In genomic region chr5:55568629-55569512, GRCh38 we compare ENCODE assay signal across 13 cellular contexts. TPM values are rescaled to one million over a fixed set of nuclear protein-coding genes. Genes with fewer than 3 reads are reported as not detected.
DNase-seq lines count a peak whose midpoint lies in the region; ATAC-seq, FAIRE-seq and TF ChIP-seq lines count a peak whose summit lies in the region.
"Had no signal": no experiment of that assay in that cellular context is flagged by ENCODE, and none has a peak within 500 bp of the region (broad histone marks: within the 10 kb centered on the region; RNA-seq: fewer than 3 reads in every experiment).

No MANE protein-coding gene starts in this region.

- no peak overlapping the region for H4K5ac ChIP-seq in H9 (ENCODE audit: insufficient read length, low read depth, low read length)

- no peak for TF ChIP-seq CTCF in H9 (conservative IDR thresholded peaks at IDR 0.05)
- TF ChIP-seq CTCF in CD8-positive, alpha-beta T cell (IDR thresholded peaks at IDR 0.05) = no peak
- TF ChIP-seq CTCF in GM10266 (IDR thresholded peaks at IDR 0.05; ENCODE audit: control insufficient read depth, insufficient read depth, low read depth, missing control alignments) = no peak
- TF ChIP-seq CTCF in HepG2 (CRISPR knock-in tag; IDR thresholded peaks at IDR 0.05) = no peak

- no peaks in the 10 kb centered on the region; the same call in 1 of the 2 replicates for H3K27me3 Mint-ChIP-seq in H9 (ENCODE audit: low read depth)
- peaks cover 3% of the 10 kb centered on the region for H3K27me3 Mint-ChIP-seq in CD8-positive, alpha-beta T cell (ENCODE audit: low read depth)

- H3K79me2 ChIP-seq in H9 (ENCODE audit: insufficient read depth, low read length) (no peaks in the 10 kb centered on the region), HepG2 (ENCODE audit: insufficient read depth, low read length) (no peaks in the 10 kb centered on the region)

- BruUV-seq in HepG2 (replicated peaks; lab: Mats Ljungman, UMichigan) = no TSS peak

- H3K36me3 Mint-ChIP-seq in H9 (ENCODE audit: insufficient read depth in 1 of 3, low read depth in 3 of 3) = no peaks in the 10 kb centered on the region
- no peaks in the 10 kb centered on the region for H3K36me3 Mint-ChIP-seq in CD8-positive, alpha-beta T cell
- H3K36me3 Mint-ChIP-seq: CD4-positive, CD25-positive, alpha-beta regulatory T cell had no signal

- peak overlapping the region; percentile 41 to 98 (median 96); a peak in 6 of 7 replicates for H3K27ac Mint-ChIP-seq in H9
- H3K27ac Mint-ChIP-seq in CD8-positive, alpha-beta T cell = no peak overlapping the region
- H3K27ac Mint-ChIP-seq: CD4-positive, CD25-positive, alpha-beta regulatory T cell had no signal

- TF ChIP-seq EP300 in HepG2 (IDR thresholded peaks at IDR 0.05; ENCODE audit: low read depth in 2 of 2, low read length in 2 of 2) = no peak
- TF ChIP-seq EP300 in HepG2 (CRISPR knock-in tag; IDR thresholded peaks at IDR 0.05; ENCODE audit: borderline replicate concordance) = no peak

- H2BK20ac ChIP-seq in H9 (ENCODE audit: low read depth, low read length, poor library complexity, severe bottlenecking) = no peak overlapping the region

- no peak overlapping the region for H2BK5ac ChIP-seq in H9 (ENCODE audit: insufficient read length, low read length)

- H3K4me1 ChIP-seq in H9 (ENCODE audit: insufficient read depth, low read length) = peaks cover 8% of the 10 kb centered on the region; the same call in 1 of the 2 replicates
- peaks cover 26% of the 10 kb centered on the region for H3K4me1 ChIP-seq in adipocyte (ENCODE audit: control insufficient read depth, insufficient read depth, low read length)
- H3K4me1 ChIP-seq in iPS-20b (ENCODE audit: insufficient read depth, low read length) = peaks cover 32% of the 10 kb centered on the region
- peaks cover 4 to 13% (median 5%) of the 10 kb centered on the region in 3 donors for H3K4me1 ChIP-seq in skeletal muscle tissue (ENCODE audit: control insufficient read depth in 3 of 3, insufficient read depth in 3 of 3, low read length in 3 of 3)
- H3K4me1 ChIP-seq in CD8-positive, alpha-beta T cell (ENCODE audit: insufficient read depth, low read length) = no peaks in the 10 kb centered on the region
- H3K4me1 ChIP-seq in HepG2 (ENCODE audit: insufficient read depth, low read length) = peaks cover 9% of the 10 kb centered on the region; the same call in 1 of the 2 replicates

- in situ Hi-C loops in HepG2 (cut with HindIII; ENCODE audit: extremely low pct_ligation_motif_present, low pct_unique_long_range_greater_than_20kb) = no loop called here

- ATAC-seq in GM19395 (IDR thresholded peaks at IDR 0.05; ENCODE audit: unreplicated experiment) (no peak), HepG2 (no peak)
- ATAC-seq in CD8-positive, alpha-beta T cell = no peak

- no peak overlapping the region for H2BK15ac ChIP-seq in H9 (ENCODE audit: low read depth, low read length)

- CTCF ChIA-PET in CD8-positive, alpha-beta T cell (lab: Charles Lee) = no interaction called here
- CTCF ChIA-PET in HepG2 (lab: Yijun Ruan, JAX; ENCODE audit: low intra/inter-chr PET ratio, low total read pairs) = no interaction called here

- no peak overlapping the region for H3K4me3 Mint-ChIP-seq in H9
- no peak overlapping the region for H3K4me3 Mint-ChIP-seq in CD8-positive, alpha-beta T cell
- H3K4me3 Mint-ChIP-seq: CD4-positive, CD25-positive, alpha-beta regulatory T cell had no signal

- H3K18ac ChIP-seq in H9 (ENCODE audit: insufficient read length, low read depth, low read length) = no peak overlapping the region

- H3K56ac ChIP-seq in H9 (ENCODE audit: insufficient read length, low read depth, low read length) = no peak overlapping the region

- no peaks in the 10 kb centered on the region for H3K27me3 ChIP-seq in H9 (ENCODE audit: insufficient read depth, low read length)
- no peaks in the 10 kb centered on the region for H3K27me3 ChIP-seq in adipocyte (replicated peaks; ENCODE audit: control insufficient read depth, insufficient read depth, low read length)
- no peaks in the 10 kb centered on the region for H3K27me3 ChIP-seq in iPS-20b (ENCODE audit: insufficient read depth, low read length)
- no peaks in the 10 kb centered on the region for H3K27me3 ChIP-seq in skeletal muscle tissue (ENCODE audit: control insufficient read depth in 3 of 3, insufficient read depth in 3 of 3, low read length in 3 of 3)
- H3K27me3 ChIP-seq in CD8-positive, alpha-beta T cell (ENCODE audit: insufficient read depth, low read length) = no peaks in the 10 kb centered on the region
- H3K27me3 ChIP-seq in HepG2 (ENCODE audit: control insufficient read depth in 1 of 2, insufficient read depth in 2 of 2, low read length in 2 of 2) = no peaks in the 10 kb centered on the region

- no peaks in the 10 kb centered on the region for H3K23me2 ChIP-seq in H9 (ENCODE audit: insufficient read length, low read depth, low read length, poor library complexity, severe bottlenecking)

- no peak overlapping the region for H2BK120ac ChIP-seq in H9 (ENCODE audit: low read depth, low read length, poor library complexity, severe bottlenecking)

- H3K9me3 Mint-ChIP-seq in H9 = no peaks in the 10 kb centered on the region; a peak in 1 of 5 replicates
- no peaks in the 10 kb centered on the region for H3K9me3 Mint-ChIP-seq in CD8-positive, alpha-beta T cell

- FAIRE-seq in HepG2 (lab: Jason Lieb, UNC) = no peak

- no CpG with 5 or more reads among the region's 15 CpGs for WGBS in H9 (ENCODE audit: extremely low coverage, insufficient read length, low lambda C conversion rate)
- 70% methylated on average over 15 of the region's 15 CpGs for WGBS in HepG2 (ENCODE audit: low lambda C conversion rate)

- H3K9ac ChIP-seq in H9 (ENCODE audit: extremely low read depth, insufficient read length, low read length) = no peak overlapping the region
- H3K9ac ChIP-seq in adipocyte (ENCODE audit: low read length) = peak overlapping the region; percentile 91
- peak overlapping the region; percentile 75; the same call in 1 of the 2 replicates for H3K9ac ChIP-seq in iPS-20b (ENCODE audit: low read depth, low read length)
- H3K9ac ChIP-seq in skeletal muscle tissue (ENCODE audit: low read depth in 1 of 3, low read length in 3 of 3) = peak overlapping the region in 2 of 3 donors; percentile 42 to 62
- H3K9ac ChIP-seq in HepG2 (ENCODE audit: insufficient read depth, low read depth, low read length) = no peak overlapping the region

- POLR2A ChIA-PET in CD8-positive, alpha-beta T cell (lab: Charles Lee) = interaction anchor here (0.7 kb wide), 1 partner anchor 1281 kb away, joined by 3 read pairs; no protein-coding TSS in a partner anchor
- POLR2A ChIA-PET in HepG2 (lab: Yijun Ruan, JAX) = no interaction called here

- no peak for TF ChIP-seq RAD21 in HepG2 (CRISPR knock-in tag; IDR thresholded peaks at IDR 0.05)

- no peak overlapping the region for H2BK12ac ChIP-seq in H9 (ENCODE audit: insufficient read length, low read depth, low read length)

- H3K36me3 ChIP-seq in adipocyte (ENCODE audit: control insufficient read depth, insufficient read depth, low read length, severe bottlenecking) = no peaks in the 10 kb centered on the region
- no peaks in the 10 kb centered on the region for H3K36me3 ChIP-seq in iPS-20b (ENCODE audit: insufficient read depth, low read depth, low read length)
- no peaks in the 10 kb centered on the region for H3K36me3 ChIP-seq in skeletal muscle tissue (ENCODE audit: control insufficient read depth in 3 of 3, insufficient read depth in 3 of 3, low read length in 3 of 3)
- no peaks in the 10 kb centered on the region for H3K36me3 ChIP-seq in CD8-positive, alpha-beta T cell (ENCODE audit: insufficient read depth, low read length)
- H3K36me3 ChIP-seq in HepG2 (replicated peaks in 1 of 2; ENCODE audit: control insufficient read depth in 1 of 2, insufficient read depth in 2 of 2, low read length in 2 of 2) = no peaks in the 10 kb centered on the region
- H3K36me3 ChIP-seq: WERI-Rb-1 had no signal

- H3K27ac ChIP-seq in H9 (ENCODE audit: insufficient read length, low read depth, low read length) (no peak overlapping the region), iPS-20b (ENCODE audit: low read length) (peak overlapping the region; percentile 65), skeletal muscle tissue (ENCODE audit: low read depth, low read length) (peak overlapping the region; percentile 28), HepG2 (ENCODE audit: extremely low read length, insufficient read depth, low read length) (no peak overlapping the region)
- H3K27ac ChIP-seq in CD8-positive, alpha-beta T cell (ENCODE audit: low read depth, low read length) = no peak overlapping the region
- H3K27ac ChIP-seq: WERI-Rb-1 had no signal

- H3K9me3 ChIP-seq in H9 (ENCODE audit: control insufficient read depth, low read depth, low read length) = no peaks in the 10 kb centered on the region
- no peaks in the 10 kb centered on the region for H3K9me3 ChIP-seq in adipocyte (ENCODE audit: control insufficient read depth, low read length)
- no peaks in the 10 kb centered on the region for H3K9me3 ChIP-seq in iPS-20b (ENCODE audit: insufficient read depth, low read depth, low read length)
- H3K9me3 ChIP-seq in skeletal muscle tissue (ENCODE audit: control insufficient read depth in 3 of 3, low read length in 3 of 3) = no peaks in the 10 kb centered on the region
- no peaks in the 10 kb centered on the region for H3K9me3 ChIP-seq in CD8-positive, alpha-beta T cell (ENCODE audit: low read length)
- no peaks in the 10 kb centered on the region for H3K9me3 ChIP-seq in HepG2 (ENCODE audit: low read length)

- no peaks in the 10 kb centered on the region for H3K79me1 ChIP-seq in H9 (ENCODE audit: insufficient read depth, low read depth, low read length, poor library complexity, severe bottlenecking)

- no peak overlapping the region for H4K8ac ChIP-seq in H9 (replicated peaks; ENCODE audit: insufficient read length, low read depth, low read length)

- no peak for DNase-seq in H9
- no peak for DNase-seq in adipocyte (ENCODE audit: low read depth)
- no peak for DNase-seq in CD8-positive, alpha-beta T cell
- no peak for DNase-seq in GM10266 (ENCODE audit: extremely low spot score)
- DNase-seq in HepG2 (ENCODE audit: low spot score) = no peak
- DNase-seq: anterior cingulate cortex; CD4-positive, CD25-positive, alpha-beta regulatory T cell; NCI-H1105 treated with DMSO at 0.1 percent for 48 hours; NCI-H526 treated with DMSO at 0.1 percent for 48 hours; WERI-Rb-1 had no signal

- H3T11ph ChIP-seq in H9 (ENCODE audit: low read length) = no peak overlapping the region

- TF ChIP-seq POLR2A in HepG2 (IDR thresholded peaks at IDR 0.05; ENCODE audit: insufficient read depth in 1 of 2, low read depth in 2 of 2, low read length in 2 of 2) = no peak

- no peak overlapping the region for H3K4me2 ChIP-seq in H9 (ENCODE audit: insufficient read depth, insufficient read length, low read length)
- H3K4me2 ChIP-seq in HepG2 (ENCODE audit: low read depth, low read length) = no peak overlapping the region

- peaks cover 36 to 39% of the 10 kb centered on the region in 2 experiments for H3K4me1 Mint-ChIP-seq in H9
- H3K4me1 Mint-ChIP-seq in CD8-positive, alpha-beta T cell (ENCODE audit: low read depth) = peaks cover 4% of the 10 kb centered on the region
- H3K4me1 Mint-ChIP-seq: CD4-positive, CD25-positive, alpha-beta regulatory T cell had no signal

- no peak overlapping the region for H3K23ac ChIP-seq in H9 (ENCODE audit: insufficient read length, low read depth, low read length)

- no peak overlapping the region for H4K91ac ChIP-seq in H9 (ENCODE audit: insufficient read length, low read depth, low read length)

- no peak overlapping the region for H3K14ac ChIP-seq in H9 (ENCODE audit: insufficient read depth, low read length)

- intact Hi-C loops in CD8-positive, alpha-beta T cell (cut with DNase I, micrococcal nuclease) = no loop called here
- intact Hi-C loops in HepG2 (cut with micrococcal nuclease; ENCODE audit: unreplicated experiment) = no loop called here

- H4K20me1 ChIP-seq in H9 (ENCODE audit: control insufficient read depth, insufficient read depth, insufficient read length) (no peaks in the 10 kb centered on the region), HepG2 (ENCODE audit: insufficient read depth, low read length) (no peaks in the 10 kb centered on the region)

- H3K4me3 ChIP-seq in adipocyte (ENCODE audit: low read length) (peak overlapping the region; percentile 77), iPS-20b (ENCODE audit: low read length) (no peak overlapping the region), skeletal muscle tissue (ENCODE audit: low read length in 3 of 3) (peak overlapping the region; percentile 4 to 37 (median 13)), HepG2 (replicated peaks in 1 of 3; ENCODE audit: insufficient read depth in 1 of 3, low read depth in 2 of 3, low read length in 3 of 3) (no peak overlapping the region)
- H3K4me3 ChIP-seq in CD8-positive, alpha-beta T cell (ENCODE audit: low read depth, low read length) = no peak overlapping the region

- H2AFZ ChIP-seq in H9 (ENCODE audit: low read length) (no peak overlapping the region), HepG2 (ENCODE audit: low read length) (no peak overlapping the region)

- H2AK5ac ChIP-seq in H9 (ENCODE audit: insufficient read length, low read length) = no peak overlapping the region

- no peak overlapping the region for H3K4ac ChIP-seq in H9 (ENCODE audit: low read depth, low read length)

RNA-seq across cellular contexts. Expression of gene PLPP1, which starts 34.1 kb away (rescaled TPM):
- total RNA-seq in H9 (2021) (80.7 and 85.9 TPM in 2 replicates), skeletal muscle tissue (101 TPM), HepG2 (2016; rRNA removed; fragmentation: Illumina TruSeq; extraction: Trizol) (5.2 and 7.3 TPM in 2 replicates)
- 1 to 10 TPM; 5.8 to 5.9 TPM for total RNA-seq in CD8-positive, alpha-beta T cell
- 5.0 and 6.0 TPM in 2 replicates for total RNA-seq in HepG2 (2016; cell fraction: cytosol; rRNA removed; fragmentation: Illumina TruSeq; extraction: Trizol; ENCODE audit: low read depth)
- total RNA-seq in HepG2 (2016; cell fraction: insoluble cytoplasmic fraction; rRNA removed; fragmentation: Illumina TruSeq; extraction: Trizol) = 4.9 and 6.7 TPM in 2 replicates
- total RNA-seq in HepG2 (2016; cell fraction: membrane; rRNA removed; fragmentation: Illumina TruSeq; extraction: Trizol) = 5.1 and 5.2 TPM in 2 replicates
- 6.7 and 7.7 TPM in 2 replicates for total RNA-seq in HepG2 (2016; cell fraction: nucleus; rRNA removed; fragmentation: Illumina TruSeq; extraction: Trizol)
- polyA plus RNA-seq in HepG2 (2011; rRNA removed) = 12.1 and 13.3 TPM in 2 replicates
- 10.1 and 15.8 TPM in 2 replicates for polyA plus RNA-seq in HepG2 (2011; cell fraction: cytosol; rRNA removed)
- 4.3 and 6.7 TPM in 2 replicates for polyA plus RNA-seq in HepG2 (2011; cell fraction: nucleus; rRNA removed)
- 6.0 and 7.3 TPM in 2 replicates for polyA plus RNA-seq in HepG2 (2012)
- 3.4 and 4.9 TPM in 2 replicates for polyA plus RNA-seq in HepG2 (2016; cell fraction: cytosol; fragmentation: Illumina TruSeq; extraction: Trizol; ENCODE audit: low read depth)
- 6.3 and 7.1 TPM in 2 replicates for polyA plus RNA-seq in HepG2 (2016; cell fraction: insoluble cytoplasmic fraction; fragmentation: Illumina TruSeq; extraction: Trizol; ENCODE audit: low read depth)
- polyA plus RNA-seq in HepG2 (2016; cell fraction: membrane; fragmentation: Illumina TruSeq; extraction: Trizol; ENCODE audit: low read depth) = 3.3 and 4.3 TPM in 2 replicates
- polyA plus RNA-seq in HepG2 (2016; cell fraction: nucleus; fragmentation: Illumina TruSeq; extraction: Trizol; ENCODE audit: insufficient read depth, low read depth) = 10.3 and 13.9 TPM in 2 replicates
- polyA minus RNA-seq in HepG2 (2011; rRNA and poly(A)+ RNA removed; ENCODE audit: low replicate concordance) = 9.0 and 9.6 TPM in 2 replicates
- 8.2 and 9.3 TPM in 2 replicates for polyA minus RNA-seq in HepG2 (2011; cell fraction: cytosol; rRNA and poly(A)+ RNA removed)
- 7.9 and 9.8 TPM in 2 replicates for polyA minus RNA-seq in HepG2 (2011; cell fraction: nucleus; rRNA and poly(A)+ RNA removed)

Comparison
In these comparisons a context has a peak if more than half of its experiments do, and no peak if none do; other contexts are left out.
1. H3K27ac ChIP-seq: peak in iPS-20b (single experiment) and skeletal muscle tissue (single experiment); none in H9 (single experiment), CD8-positive, alpha-beta T cell (single experiment) and HepG2 (single experiment).
2. H3K9ac ChIP-seq: peak in adipocyte (single experiment), iPS-20b (single experiment) and skeletal muscle tissue (2 of 3); none in H9 (single experiment) and HepG2 (single experiment).
3. H3K4me3 ChIP-seq: peak in adipocyte (single experiment) and skeletal muscle tissue (3 of 3); none in iPS-20b (single experiment), CD8-positive, alpha-beta T cell (single experiment) and HepG2 (0 of 3).